ENCODE assay signal across 19 cellular contexts in genomic region chr5:176987583-176987982, GRCh38.
"Had no signal": no experiment of that assay in that cellular context is flagged by ENCODE, and none has a peak within 500 bp of the region (broad histone marks: within the 10 kb centered on the region; RNA-seq: fewer than 3 reads in every experiment).

No MANE protein-coding gene starts in this region.

- H3K4me3 Mint-ChIP-seq: nephron progenitor cell had no signal

- H3K4me3 ChIP-seq: dorsolateral prefrontal cortex, heart right ventricle, sigmoid colon, skin epidermis, stomach, thoracic aorta, transverse colon had no signal

- H3K4me1 Mint-ChIP-seq: nephron progenitor cell had no signal

- H3K27ac ChIP-seq: dorsolateral prefrontal cortex, heart right ventricle, sigmoid colon, skin epidermis, stomach, thoracic aorta, transverse colon had no signal

- H3K9me3 Mint-ChIP-seq: naive B cell had no signal

- H3K4me1 ChIP-seq: sigmoid colon had no signal

- H3K36me3 ChIP-seq: sigmoid colon, thoracic aorta, transverse colon had no signal

- H3K27ac Mint-ChIP-seq: nephron progenitor cell had no signal

- H3K9me3 ChIP-seq: heart right ventricle, sigmoid colon, stomach, thoracic aorta, transverse colon had no signal

- H3K27me3 Mint-ChIP-seq: naive B cell had no signal

- H3K27me3 ChIP-seq: dorsolateral prefrontal cortex, heart right ventricle, sigmoid colon, stomach, transverse colon had no signal

- DNase-seq: cortex of kidney; dorsolateral prefrontal cortex; effector CD8-positive, alpha-beta T cell; heart right ventricle; hypothalamus; kidney glomerular epithelial cell; mesendoderm; naive B cell; nephron progenitor cell; posterior cingulate gyrus; sigmoid colon; stimulated activated CD4-positive, alpha-beta T cell treated with anti-CD3 and anti-CD28 coated beads, Interleukin-12 subunit alpha, Interleukin-12 subunit beta, amount 100 ng/mL, for 4 hours; stimulated activated naive CD4-positive, alpha-beta T cell; stomach; substantia nigra; transverse colon had no signal

- ATAC-seq: esophagus mucosa had no signal

- H3K36me3 Mint-ChIP-seq: naive B cell had no signal
